Comparison of ENCODE assay signal across 1 cellular context in the genomic region with DNA sequence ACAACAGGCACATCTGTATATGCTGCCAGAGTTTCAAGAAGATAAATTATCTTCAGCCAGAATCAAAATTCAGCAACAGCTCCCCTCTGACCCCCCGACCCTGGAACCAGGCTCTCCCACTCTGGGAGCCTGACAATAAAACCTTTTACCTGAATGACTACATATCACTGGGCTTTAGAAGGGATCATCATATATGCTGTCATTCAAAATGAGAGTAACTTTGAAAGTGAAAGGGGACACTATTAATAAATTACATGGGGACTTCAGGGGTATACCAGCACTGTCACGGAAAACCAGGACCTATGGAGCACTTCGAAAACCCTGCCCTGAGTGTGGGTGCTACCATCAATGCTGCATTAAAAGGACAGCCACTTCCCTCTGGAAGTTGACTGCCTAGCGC.
TF ChIP-seq lines count a peak whose summit lies in the region.

No MANE protein-coding gene starts in this region.

TF ChIP-seq in GM23338, 12 proteins besides CTCF, POLR2A, EP300 and RAD21:
- TF ChIP-seq, protein P1, sequence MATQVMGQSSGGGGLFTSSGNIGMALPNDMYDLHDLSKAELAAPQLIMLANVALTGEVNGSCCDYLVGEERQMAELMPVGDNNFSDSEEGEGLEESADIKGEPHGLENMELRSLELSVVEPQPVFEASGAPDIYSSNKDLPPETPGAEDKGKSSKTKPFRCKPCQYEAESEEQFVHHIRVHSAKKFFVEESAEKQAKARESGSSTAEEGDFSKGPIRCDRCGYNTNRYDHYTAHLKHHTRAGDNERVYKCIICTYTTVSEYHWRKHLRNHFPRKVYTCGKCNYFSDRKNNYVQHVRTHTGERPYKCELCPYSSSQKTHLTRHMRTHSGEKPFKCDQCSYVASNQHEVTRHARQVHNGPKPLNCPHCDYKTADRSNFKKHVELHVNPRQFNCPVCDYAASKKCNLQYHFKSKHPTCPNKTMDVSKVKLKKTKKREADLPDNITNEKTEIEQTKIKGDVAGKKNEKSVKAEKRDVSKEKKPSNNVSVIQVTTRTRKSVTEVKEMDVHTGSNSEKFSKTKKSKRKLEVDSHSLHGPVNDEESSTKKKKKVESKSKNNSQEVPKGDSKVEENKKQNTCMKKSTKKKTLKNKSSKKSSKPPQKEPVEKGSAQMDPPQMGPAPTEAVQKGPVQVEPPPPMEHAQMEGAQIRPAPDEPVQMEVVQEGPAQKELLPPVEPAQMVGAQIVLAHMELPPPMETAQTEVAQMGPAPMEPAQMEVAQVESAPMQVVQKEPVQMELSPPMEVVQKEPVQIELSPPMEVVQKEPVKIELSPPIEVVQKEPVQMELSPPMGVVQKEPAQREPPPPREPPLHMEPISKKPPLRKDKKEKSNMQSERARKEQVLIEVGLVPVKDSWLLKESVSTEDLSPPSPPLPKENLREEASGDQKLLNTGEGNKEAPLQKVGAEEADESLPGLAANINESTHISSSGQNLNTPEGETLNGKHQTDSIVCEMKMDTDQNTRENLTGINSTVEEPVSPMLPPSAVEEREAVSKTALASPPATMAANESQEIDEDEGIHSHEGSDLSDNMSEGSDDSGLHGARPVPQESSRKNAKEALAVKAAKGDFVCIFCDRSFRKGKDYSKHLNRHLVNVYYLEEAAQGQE (IDR thresholded peaks at IDR 0.05; ENCODE audit: unreplicated experiment), result no peak
- TF ChIP-seq POLR2AphosphoS5 (IDR thresholded peaks at IDR 0.05; ENCODE audit: low read depth) (no peak), STAT1 (IDR thresholded peaks at IDR 0.05; ENCODE audit: unreplicated experiment) (no peak)
- TF ChIP-seq, protein P2, sequence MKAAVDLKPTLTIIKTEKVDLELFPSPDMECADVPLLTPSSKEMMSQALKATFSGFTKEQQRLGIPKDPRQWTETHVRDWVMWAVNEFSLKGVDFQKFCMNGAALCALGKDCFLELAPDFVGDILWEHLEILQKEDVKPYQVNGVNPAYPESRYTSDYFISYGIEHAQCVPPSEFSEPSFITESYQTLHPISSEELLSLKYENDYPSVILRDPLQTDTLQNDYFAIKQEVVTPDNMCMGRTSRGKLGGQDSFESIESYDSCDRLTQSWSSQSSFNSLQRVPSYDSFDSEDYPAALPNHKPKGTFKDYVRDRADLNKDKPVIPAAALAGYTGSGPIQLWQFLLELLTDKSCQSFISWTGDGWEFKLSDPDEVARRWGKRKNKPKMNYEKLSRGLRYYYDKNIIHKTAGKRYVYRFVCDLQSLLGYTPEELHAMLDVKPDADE (IDR thresholded peaks at IDR 0.05), result no peak
- TF ChIP-seq, protein P3, sequence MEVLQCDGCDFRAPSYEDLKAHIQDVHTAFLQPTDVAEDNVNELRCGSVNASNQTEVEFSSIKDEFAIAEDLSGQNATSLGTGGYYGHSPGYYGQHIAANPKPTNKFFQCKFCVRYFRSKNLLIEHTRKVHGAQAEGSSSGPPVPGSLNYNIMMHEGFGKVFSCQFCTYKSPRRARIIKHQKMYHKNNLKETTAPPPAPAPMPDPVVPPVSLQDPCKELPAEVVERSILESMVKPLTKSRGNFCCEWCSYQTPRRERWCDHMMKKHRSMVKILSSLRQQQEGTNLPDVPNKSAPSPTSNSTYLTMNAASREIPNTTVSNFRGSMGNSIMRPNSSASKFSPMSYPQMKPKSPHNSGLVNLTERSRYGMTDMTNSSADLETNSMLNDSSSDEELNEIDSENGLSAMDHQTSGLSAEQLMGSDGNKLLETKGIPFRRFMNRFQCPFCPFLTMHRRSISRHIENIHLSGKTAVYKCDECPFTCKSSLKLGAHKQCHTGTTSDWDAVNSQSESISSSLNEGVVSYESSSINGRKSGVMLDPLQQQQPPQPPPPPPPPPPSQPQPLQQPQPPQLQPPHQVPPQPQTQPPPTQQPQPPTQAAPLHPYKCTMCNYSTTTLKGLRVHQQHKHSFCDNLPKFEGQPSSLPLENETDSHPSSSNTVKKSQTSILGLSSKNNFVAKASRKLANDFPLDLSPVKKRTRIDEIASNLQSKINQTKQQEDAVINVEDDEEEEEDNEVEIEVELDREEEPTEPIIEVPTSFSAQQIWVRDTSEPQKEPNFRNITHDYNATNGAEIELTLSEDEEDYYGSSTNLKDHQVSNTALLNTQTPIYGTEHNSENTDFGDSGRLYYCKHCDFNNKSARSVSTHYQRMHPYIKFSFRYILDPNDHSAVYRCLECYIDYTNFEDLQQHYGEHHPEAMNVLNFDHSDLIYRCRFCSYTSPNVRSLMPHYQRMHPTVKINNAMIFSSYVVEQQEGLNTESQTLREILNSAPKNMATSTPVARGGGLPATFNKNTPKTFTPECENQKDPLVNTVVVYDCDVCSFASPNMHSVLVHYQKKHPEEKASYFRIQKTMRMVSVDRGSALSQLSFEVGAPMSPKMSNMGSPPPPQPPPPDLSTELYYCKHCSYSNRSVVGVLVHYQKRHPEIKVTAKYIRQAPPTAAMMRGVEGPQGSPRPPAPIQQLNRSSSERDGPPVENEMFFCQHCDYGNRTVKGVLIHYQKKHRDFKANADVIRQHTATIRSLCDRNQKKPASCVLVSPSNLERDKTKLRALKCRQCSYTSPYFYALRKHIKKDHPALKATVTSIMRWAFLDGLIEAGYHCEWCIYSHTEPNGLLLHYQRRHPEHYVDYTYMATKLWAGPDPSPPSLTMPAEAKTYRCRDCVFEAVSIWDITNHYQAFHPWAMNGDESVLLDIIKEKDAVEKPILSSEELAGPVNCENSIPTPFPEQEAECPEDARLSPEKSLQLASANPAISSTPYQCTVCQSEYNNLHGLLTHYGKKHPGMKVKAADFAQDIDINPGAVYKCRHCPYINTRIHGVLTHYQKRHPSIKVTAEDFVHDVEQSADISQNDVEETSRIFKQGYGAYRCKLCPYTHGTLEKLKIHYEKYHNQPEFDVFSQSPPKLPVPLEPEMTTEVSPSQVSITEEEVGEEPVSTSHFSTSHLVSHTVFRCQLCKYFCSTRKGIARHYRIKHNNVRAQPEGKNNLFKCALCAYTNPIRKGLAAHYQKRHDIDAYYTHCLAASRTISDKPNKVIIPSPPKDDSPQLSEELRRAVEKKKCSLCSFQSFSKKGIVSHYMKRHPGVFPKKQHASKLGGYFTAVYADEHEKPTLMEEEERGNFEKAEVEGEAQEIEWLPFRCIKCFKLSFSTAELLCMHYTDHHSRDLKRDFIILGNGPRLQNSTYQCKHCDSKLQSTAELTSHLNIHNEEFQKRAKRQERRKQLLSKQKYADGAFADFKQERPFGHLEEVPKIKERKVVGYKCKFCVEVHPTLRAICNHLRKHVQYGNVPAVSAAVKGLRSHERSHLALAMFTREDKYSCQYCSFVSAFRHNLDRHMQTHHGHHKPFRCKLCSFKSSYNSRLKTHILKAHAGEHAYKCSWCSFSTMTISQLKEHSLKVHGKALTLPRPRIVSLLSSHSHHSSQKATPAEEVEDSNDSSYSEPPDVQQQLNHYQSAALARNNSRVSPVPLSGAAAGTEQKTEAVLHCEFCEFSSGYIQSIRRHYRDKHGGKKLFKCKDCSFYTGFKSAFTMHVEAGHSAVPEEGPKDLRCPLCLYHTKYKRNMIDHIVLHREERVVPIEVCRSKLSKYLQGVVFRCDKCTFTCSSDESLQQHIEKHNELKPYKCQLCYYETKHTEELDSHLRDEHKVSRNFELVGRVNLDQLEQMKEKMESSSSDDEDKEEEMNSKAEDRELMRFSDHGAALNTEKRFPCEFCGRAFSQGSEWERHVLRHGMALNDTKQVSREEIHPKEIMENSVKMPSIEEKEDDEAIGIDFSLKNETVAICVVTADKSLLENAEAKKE (CRISPR knock-in tag; IDR thresholded peaks at IDR 0.05), result no peak
